Comparison of ENCODE assay signal across 16 cellular contexts in genomic region chr2:44543773-44544725, GRCh38.
DNase-seq lines count a peak whose midpoint lies in the region; FAIRE-seq and TF ChIP-seq lines count a peak whose summit lies in the region.
"Had no signal": no experiment of that assay in that cellular context is flagged by ENCODE, and none has a peak within 500 bp of the region (broad histone marks: within the 10 kb centered on the region; RNA-seq: fewer than 3 reads in every experiment).

No MANE protein-coding gene starts in this region.

- H3K4me3 Mint-ChIP-seq in neural crest cell = peak overlapping the region; percentile 31
- H3K4me3 Mint-ChIP-seq: activated T-helper 17 cell treated with anti-CD3 and anti-CD28 coated beads, Interleukin-2, amount 50 U/mL, for 72 hours; immature natural killer cell had no signal

- H3K9me3 Mint-ChIP-seq in neural crest cell = no peaks in the 10 kb centered on the region
- H3K9me3 Mint-ChIP-seq: activated T-helper 17 cell treated with anti-CD3 and anti-CD28 coated beads, Interleukin-2, amount 50 U/mL, for 72 hours; immature natural killer cell had no signal

- WGBS in ectodermal cell, 2 experiments = 63 to 71% methylated on average over 1 of the region's 2 CpGs

- no peaks in the 10 kb centered on the region for H3K9me3 ChIP-seq in ectodermal cell (ENCODE audit: control insufficient read depth, low read length)

- DNase-seq in DMS153 (lab: John Stamatoyannopoulos, UW) = peak; percentile 58
- DNase-seq in DMS153 treated with DMSO at 0.1 percent for 48 hours (lab: John Stamatoyannopoulos, UW; ENCODE audit: unreplicated experiment) = no peak
- DNase-seq in NCI-H69 (lab: John Stamatoyannopoulos, UW) = peak; percentile 97
- DNase-seq in neural crest cell (ENCODE audit: low read depth, low spot score) = no peak
- no peak for DNase-seq in NCI-H2029 (lab: John Stamatoyannopoulos, UW)
- DNase-seq in urothelium cell line (ENCODE audit: low spot score) = no peak
- DNase-seq in anterior cingulate cortex (lab: John Stamatoyannopoulos, UW) = no peak
- DNase-seq: 8988T, GDM1, immature natural killer cell, NCI-H187 treated with DMSO at 0.1 percent for 48 hours, T1000, trophoblast cell had no signal

- TF ChIP-seq CTCF in neural crest cell (conservative IDR thresholded peaks at IDR 0.05) = no peak

- H3K27me3 ChIP-seq in ectodermal cell (ENCODE audit: control insufficient read depth, insufficient read depth, low read length, poor library complexity, severe bottlenecking) = no peaks in the 10 kb centered on the region

- no peaks in the 10 kb centered on the region for H3K27me3 Mint-ChIP-seq in neural crest cell (ENCODE audit: low read depth)
- H3K27me3 Mint-ChIP-seq: activated T-helper 17 cell treated with anti-CD3 and anti-CD28 coated beads, Interleukin-2, amount 50 U/mL, for 72 hours had no signal

- no peaks in the 10 kb centered on the region for H3K36me3 ChIP-seq in ectodermal cell (ENCODE audit: control insufficient read depth, insufficient read depth, low read length)

- no peaks in the 10 kb centered on the region for H3K36me3 Mint-ChIP-seq in neural crest cell (ENCODE audit: low read depth)

- H3K4me3 ChIP-seq in ectodermal cell (ENCODE audit: insufficient read depth, low read depth, low read length) = no peak overlapping the region

- peaks cover 49% of the 10 kb centered on the region for H3K4me1 Mint-ChIP-seq in neural crest cell
- H3K4me1 Mint-ChIP-seq: activated T-helper 17 cell treated with anti-CD3 and anti-CD28 coated beads, Interleukin-2, amount 50 U/mL, for 72 hours had no signal

- peak overlapping the region; percentile 82 for H3K27ac Mint-ChIP-seq in neural crest cell (ENCODE audit: unreplicated experiment)
- H3K27ac Mint-ChIP-seq: activated T-helper 17 cell treated with anti-CD3 and anti-CD28 coated beads, Interleukin-2, amount 50 U/mL, for 72 hours; immature natural killer cell had no signal

- no peak for FAIRE-seq in urothelium cell line (lab: Jason Lieb, UNC)
- FAIRE-seq: colon had no signal

- H3K4me1 ChIP-seq in ectodermal cell (ENCODE audit: control insufficient read depth, insufficient read depth, low read length) = peaks cover 33% of the 10 kb centered on the region

- H3K27ac ChIP-seq in ectodermal cell (ENCODE audit: insufficient read depth, low read depth, low read length, poor library complexity, severe bottlenecking) = peak overlapping the region; percentile 86

Comparison
In these comparisons a context has a peak if more than half of its experiments do, and no peak if none do; other contexts are left out.
1. DNase-seq: peak in DMS153 (single experiment) and NCI-H69 (single experiment); none in DMS153 treated with DMSO at 0.1 percent for 48 hours (single experiment), neural crest cell (single experiment), NCI-H2029 (single experiment), urothelium cell line (single experiment) and anterior cingulate cortex (0 of 58).